9 cellular contexts compared by ENCODE assay signal in the genomic region with DNA sequence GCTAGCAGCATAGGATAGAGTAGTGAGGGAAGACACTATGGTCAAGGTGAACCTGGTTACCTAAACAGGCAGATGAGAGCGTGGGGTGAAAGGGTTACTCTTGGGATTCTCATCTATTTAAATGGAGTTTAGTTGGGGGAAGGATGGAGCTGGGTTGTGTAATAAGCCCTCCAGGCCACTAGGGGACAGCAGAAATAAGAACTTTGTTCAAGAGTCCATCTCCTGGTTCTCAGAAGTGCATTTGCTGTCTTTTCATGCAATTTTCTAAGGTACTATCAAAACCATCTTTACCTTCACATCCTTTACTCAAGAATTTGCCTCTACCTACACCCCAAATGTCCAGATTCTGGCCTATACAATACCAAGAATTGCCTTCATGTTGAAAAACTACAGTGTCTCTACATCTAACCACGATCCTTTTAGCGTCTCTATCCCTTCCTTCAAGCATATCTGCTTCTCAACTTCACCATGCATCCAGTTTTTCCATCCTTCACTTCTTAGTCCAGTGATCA. TPM values are rescaled to one million over a fixed set of nuclear protein-coding genes. Genes with fewer than 3 reads are reported as not detected.
DNase-seq lines count a peak whose midpoint lies in the region; ATAC-seq and TF ChIP-seq lines count a peak whose summit lies in the region.
"Had no signal": no experiment of that assay in that cellular context is flagged by ENCODE, and none has a peak within 500 bp of the region (broad histone marks: within the 10 kb centered on the region; RNA-seq: fewer than 3 reads in every experiment).

No MANE protein-coding gene starts in this region.

- H3K4me1 Mint-ChIP-seq in activated CD8-positive, alpha-beta T cell treated with anti-CD3 and anti-CD28 coated beads for 36 hours (ENCODE audit: low read depth) = peaks cover 56% of the 10 kb centered on the region

- no peaks in the 10 kb centered on the region for H4K20me1 ChIP-seq in DOHH2 (ENCODE audit: control insufficient read depth, insufficient read depth, low read depth, low read length)

- peak; percentile 83 for TF ChIP-seq CTCF in DOHH2 (IDR thresholded peaks at IDR 0.05; ENCODE audit: low read depth, low read length, poor library complexity, severe bottlenecking)
- TF ChIP-seq CTCF in activated CD8-positive, alpha-beta T cell treated with anti-CD3 and anti-CD28 coated beads for 36 hours (IDR thresholded peaks at IDR 0.05) = peak; percentile 91
- peak; percentile 58 for TF ChIP-seq CTCF in lower lobe of right lung (IDR thresholded peaks at IDR 0.05)

- H3K9me3 ChIP-seq in DOHH2 (ENCODE audit: control insufficient read depth, insufficient read depth, low read length) (no peaks in the 10 kb centered on the region), lower lobe of right lung (no peaks in the 10 kb centered on the region), aorta (ENCODE audit: control insufficient read depth, low read length) (peaks cover 1% of the 10 kb centered on the region)

- CTCF ChIA-PET in activated CD8-positive, alpha-beta T cell treated with anti-CD3 and anti-CD28 coated beads for 36 hours (lab: Charles Lee) = interaction anchor here (0.6 to 4.0 kb wide), 38 partner anchors 10 to 328 kb away, joined by 3 to 34 read pairs (median 4); partner anchors contain the start of gene SLAMF1

- in situ Hi-C loops in KBM-7 (cut with MboI; ENCODE audit: low pct_unique_long_range_greater_than_20kb, low sequenced_read_pairs) = no loop called here

- POLR2A ChIA-PET in activated CD8-positive, alpha-beta T cell treated with anti-CD3 and anti-CD28 coated beads for 36 hours (lab: Charles Lee) = interaction anchor here (0.8 to 3.1 kb wide), 6 partner anchors 9 to 62 kb away, joined by 3 to 19 read pairs (median 3); no protein-coding TSS in a partner anchor

- H3K36me3 ChIP-seq in DOHH2 (ENCODE audit: control insufficient read depth, low read length) (no peaks in the 10 kb centered on the region), lower lobe of right lung (no peaks in the 10 kb centered on the region), aorta (ENCODE audit: control insufficient read depth in 1 of 2, insufficient read depth in 2 of 2, low read length in 1 of 2) (no peaks in the 10 kb centered on the region)

- ATAC-seq in activated CD8-positive, alpha-beta T cell treated with anti-CD3 and anti-CD28 coated beads for 36 hours = peak; percentile 24
- ATAC-seq in lower lobe of right lung (peak in 1 of 2 donors; percentile 32), aorta (ENCODE audit: low FRiP score) (no peak)

- 86% methylated on average over 3 of the region's 3 CpGs for WGBS in aorta, 2 donors

- DNase-seq in KBM-7 = peak; percentile 45
- DNase-seq in activated CD8-positive, alpha-beta T cell treated with anti-CD3 and anti-CD28 coated beads for 36 hours = peak; percentile 63
- no peak for DNase-seq in lower lobe of right lung
- DNase-seq in aorta = no peak
- no peak for DNase-seq in NCI-H2029 treated with DMSO at 0.1 percent for 48 hours (lab: John Stamatoyannopoulos, UW)
- no peak for DNase-seq in posterior cingulate gyrus
- DNase-seq in NCI-H2107 (lab: John Stamatoyannopoulos, UW) = no peak

- no peak overlapping the region for H3K4me3 Mint-ChIP-seq in activated CD8-positive, alpha-beta T cell treated with anti-CD3 and anti-CD28 coated beads for 36 hours

- intact Hi-C loops in activated CD8-positive, alpha-beta T cell treated with anti-CD3 and anti-CD28 coated beads for 36 hours (cut with micrococcal nuclease) = loop anchor here (10.0 kb wide), 1 partner anchor 524 kb away; the partner anchor contains the start of gene IGSF8
- intact Hi-C loops in lower lobe of right lung (cut with DNase I) (no loop called here), aorta (cut with DNase I) (no loop called here), posterior cingulate gyrus (cut with DNase I) (no loop called here)

- no peaks in the 10 kb centered on the region for H3K79me2 ChIP-seq in DOHH2 (ENCODE audit: control insufficient read depth, low read length)

- H3F3A ChIP-seq in DOHH2 (ENCODE audit: control insufficient read depth, insufficient read depth) = peaks cover 4% of the 10 kb centered on the region; the same call in 1 of the 2 replicates

- H3K27ac Mint-ChIP-seq in activated CD8-positive, alpha-beta T cell treated with anti-CD3 and anti-CD28 coated beads for 36 hours = peak overlapping the region; percentile 81

- H3K9me2 ChIP-seq in DOHH2 (replicated peaks; ENCODE audit: control insufficient read depth, low read length) = no peaks in the 10 kb centered on the region

- H3K4me3 ChIP-seq in DOHH2 (ENCODE audit: low read length) = no peak overlapping the region
- H3K4me3 ChIP-seq in lower lobe of right lung = no peak overlapping the region
- no peak overlapping the region for H3K4me3 ChIP-seq in aorta (ENCODE audit: low read length in 2 of 2)

- no peaks in the 10 kb centered on the region for H3K27me3 Mint-ChIP-seq in activated CD8-positive, alpha-beta T cell treated with anti-CD3 and anti-CD28 coated beads for 36 hours

- peaks cover 10% of the 10 kb centered on the region for H3K27me3 ChIP-seq in DOHH2 (ENCODE audit: control insufficient read depth, low read length)
- H3K27me3 ChIP-seq in lower lobe of right lung (ENCODE audit: low read depth) = no peaks in the 10 kb centered on the region
- no peaks in the 10 kb centered on the region for H3K27me3 ChIP-seq in aorta (ENCODE audit: control insufficient read depth in 1 of 2, insufficient read depth in 2 of 2, low read length in 1 of 2)

- H3K9me3 Mint-ChIP-seq in activated CD8-positive, alpha-beta T cell treated with anti-CD3 and anti-CD28 coated beads for 36 hours = peaks cover 7% of the 10 kb centered on the region

- H3K36me3 Mint-ChIP-seq in activated CD8-positive, alpha-beta T cell treated with anti-CD3 and anti-CD28 coated beads for 36 hours (ENCODE audit: low read depth) = peaks cover 75% of the 10 kb centered on the region

- H3K27ac ChIP-seq in DOHH2 (ENCODE audit: low read depth, low read length) = no peak overlapping the region
- H3K27ac ChIP-seq in lower lobe of right lung = no peak overlapping the region
- H3K27ac ChIP-seq in aorta (ENCODE audit: low read depth in 1 of 2, low read length in 2 of 2) = no peak overlapping the region

- H3K4me2 ChIP-seq in DOHH2 (ENCODE audit: low read length) = no peak overlapping the region

- peaks cover 31% of the 10 kb centered on the region for H3K4me1 ChIP-seq in DOHH2 (ENCODE audit: control insufficient read depth, low read length)
- H3K4me1 ChIP-seq in lower lobe of right lung = no peaks in the 10 kb centered on the region
- no peaks in the 10 kb centered on the region for H3K4me1 ChIP-seq in aorta (ENCODE audit: control insufficient read depth in 1 of 2, insufficient read depth in 2 of 2, low read length in 2 of 2)

RNA-seq across cellular contexts. Expression of gene SLAMF1, which starts 28.0 kb away (rescaled TPM):
- 10 to 100 TPM; 65.9 to 67.8 TPM for total RNA-seq in activated CD8-positive, alpha-beta T cell treated with anti-CD3 and anti-CD28 coated beads for 36 hours
- total RNA-seq in lower lobe of right lung = 1.4 TPM
- total RNA-seq in aorta = 1 to 10 TPM; 1.6 to 2.4 TPM
- not detected for polyA plus RNA-seq in aorta
- total RNA-seq: M059J had no signal

RNA-seq across cellular contexts. Expression of gene CD84, which starts 39.5 kb away (rescaled TPM):
- total RNA-seq in activated CD8-positive, alpha-beta T cell treated with anti-CD3 and anti-CD28 coated beads for 36 hours = 10 to 100 TPM; 18.1 to 20.1 TPM
- total RNA-seq in lower lobe of right lung = 24.1 TPM
- total RNA-seq in aorta = 10 to 100 TPM; 10.8 to 22.9 TPM
- polyA plus RNA-seq in aorta = 1 to 10 TPM in 1 of 2 donors, under 1 TPM in 1; 0.41 to 4.1 TPM
- total RNA-seq: M059J had no signal

Comparison
In these comparisons a context has a peak if more than half of its experiments do, and no peak if none do; other contexts are left out.
1. DNase-seq: peak in KBM-7 (single experiment) and activated CD8-positive, alpha-beta T cell treated with anti-CD3 and anti-CD28 coated beads for 36 hours (single experiment); none in lower lobe of right lung (single experiment), aorta (0 of 2), NCI-H2029 treated with DMSO at 0.1 percent for 48 hours (single experiment), posterior cingulate gyrus (0 of 10) and NCI-H2107 (single experiment).
2. RNA of gene SLAMF1, which starts 28.0 kb away (total RNA-seq): 65.9 to 67.8 TPM in activated CD8-positive, alpha-beta T cell treated with anti-CD3 and anti-CD28 coated beads for 36 hours; 1.6 to 2.4 TPM in aorta and 1.4 TPM in lower lobe of right lung (single experiment); every median in the first group is over 10 times any median in the second.
3. Peak in every context shown above with its lines, with median percentiles within 50 percentile points of each other: CTCF ChIP-seq.